In genomic region chr11:2990617-2991476, GRCh38 we compare ENCODE assay signal across 1 cellular context.
TF ChIP-seq lines count a peak whose summit lies in the region.

No MANE protein-coding gene starts in this region.

TF ChIP-seq in HepG2, 621 proteins besides CTCF, POLR2A, EP300 and RAD21 (continued from another document):
- TF ChIP-seq THAP9 (CRISPR knock-in tag; IDR thresholded peaks at IDR 0.05; ENCODE audit: borderline replicate concordance) (peak; percentile 39; the same call in 1 of the 2 replicates), SAP130 (CRISPR knock-in tag; IDR thresholded peaks at IDR 0.05; ENCODE audit: low read depth) (peak; percentile 76; the same call in 1 of the 2 replicates), ZNF710 (CRISPR knock-in tag; IDR thresholded peaks at IDR 0.05; ENCODE audit: borderline replicate concordance) (no peak), SUZ12 (IDR thresholded peaks at IDR 0.05; ENCODE audit: low read depth, low read length) (no peak), NR2F1 (CRISPR knock-in tag; IDR thresholded peaks at IDR 0.05) (0 out of 4 replicates have a peak, but pooled peaks of 1 of the 2 experiments have one; percentile 18), ZFP82 (CRISPR knock-in tag; IDR thresholded peaks at IDR 0.05; ENCODE audit: borderline replicate concordance) (no peak), ETV5 (CRISPR knock-in tag; IDR thresholded peaks at IDR 0.05; ENCODE audit: borderline replicate concordance) (no peak), YY1 (IDR thresholded peaks at IDR 0.05; ENCODE audit: insufficient read depth, insufficient replicate concordance, low read depth, low read length) (peak; percentile 87)
